Comparison of ENCODE assay signal across 19 cellular contexts in genomic region chr22:48640890-48641771, GRCh38.
DNase-seq lines count a peak whose midpoint lies in the region; ATAC-seq and TF ChIP-seq lines count a peak whose summit lies in the region.
"Had no signal": no experiment of that assay in that cellular context is flagged by ENCODE, and none has a peak within 500 bp of the region (broad histone marks: within the 10 kb centered on the region; RNA-seq: fewer than 3 reads in every experiment).

No MANE protein-coding gene starts in this region.

- no peak for TF ChIP-seq POLR2A in ovary (IDR thresholded peaks at IDR 0.05)

- WGBS in ovary, 3 donors = 10 to 22% (median 16%) methylated on average over 26 to 32 of the region's 32 CpGs

- no peak overlapping the region for H3K4me3 Mint-ChIP-seq in CD8-positive, alpha-beta T cell
- no peak overlapping the region for H3K4me3 Mint-ChIP-seq in brain
- H3K4me3 Mint-ChIP-seq: activated CD4-positive, alpha-beta memory T cell treated with anti-CD3 and anti-CD28 coated beads, Interleukin-2, amount 10 ng/mL, durations not matched to agents 7 days and 5 days; CD14-positive monocyte; stimulated activated naive CD8-positive, alpha-beta T cell treated with anti-CD3 and anti-CD28 coated beads, Interleukin-15, amount 100 ng/mL, for 72 hours; T-helper 1 cell treated with Interleukin-12 subunit alpha and Interleukin-12 subunit beta and Interleukin-4 antibody, amounts not matched to agents 30 μg/mL and 1 μg/mL, for 36 hours had no signal

- H3K27ac Mint-ChIP-seq in CD8-positive, alpha-beta T cell = no peak overlapping the region
- H3K27ac Mint-ChIP-seq in brain = peak overlapping the region in 4 of 5 experiments; percentile 80 to 90 (median 87)
- H3K27ac Mint-ChIP-seq: activated CD4-positive, alpha-beta memory T cell treated with anti-CD3 and anti-CD28 coated beads, Interleukin-2, amount 10 ng/mL, durations not matched to agents 7 days and 5 days; CD14-positive monocyte; T-helper 1 cell treated with Interleukin-12 subunit alpha and Interleukin-12 subunit beta and Interleukin-4 antibody, amounts not matched to agents 30 μg/mL and 1 μg/mL, for 36 hours had no signal

- no peaks in the 10 kb centered on the region for H3K36me3 ChIP-seq in CD8-positive, alpha-beta T cell (ENCODE audit: insufficient read depth, low read length)
- H3K36me3 ChIP-seq in ovary = no peaks in the 10 kb centered on the region
- H3K36me3 ChIP-seq: tibial artery had no signal

- TF ChIP-seq CTCF in CD8-positive, alpha-beta T cell (IDR thresholded peaks at IDR 0.05) = no peak
- TF ChIP-seq CTCF in brain (conservative IDR thresholded peaks at IDR 0.05) (no peak), ovary (IDR thresholded peaks at IDR 0.05) (no peak)

- no peaks in the 10 kb centered on the region for H3K27me3 ChIP-seq in CD8-positive, alpha-beta T cell (ENCODE audit: insufficient read depth, low read length)
- no peaks in the 10 kb centered on the region for H3K27me3 ChIP-seq in ovary

- ATAC-seq in CD8-positive, alpha-beta T cell = peak; percentile 20
- ATAC-seq: stimulated activated naive CD8-positive, alpha-beta T cell treated with anti-CD3 and anti-CD28 coated beads, Interleukin-15, amount 100 ng/mL, for 72 hours had no signal

- H3K9me3 ChIP-seq in CD8-positive, alpha-beta T cell (ENCODE audit: low read length) = no peaks in the 10 kb centered on the region
- no peaks in the 10 kb centered on the region for H3K9me3 ChIP-seq in ovary
- H3K9me3 ChIP-seq: tibial artery had no signal

- H3K36me3 Mint-ChIP-seq in CD8-positive, alpha-beta T cell = no peaks in the 10 kb centered on the region
- H3K36me3 Mint-ChIP-seq in brain = no peaks in the 10 kb centered on the region
- H3K36me3 Mint-ChIP-seq: CD14-positive monocyte had no signal

- no peak for TF ChIP-seq EP300 in ovary (IDR thresholded peaks at IDR 0.05)

- H3K4me1 ChIP-seq in CD8-positive, alpha-beta T cell (ENCODE audit: insufficient read depth, low read length) = no peaks in the 10 kb centered on the region
- H3K4me1 ChIP-seq in ovary (ENCODE audit: insufficient read depth) = peaks cover 9% of the 10 kb centered on the region
- H3K4me1 ChIP-seq: tibial artery had no signal

- intact Hi-C loops in CD8-positive, alpha-beta T cell (cut with DNase I, micrococcal nuclease) = no loop called here
- intact Hi-C loops in ovary (cut with DNase I) = loop anchor here in 1 of 4 donors (5.0 kb wide), 1 partner anchor 51 kb away; no protein-coding TSS in a partner anchor

- H3K4me1 Mint-ChIP-seq in CD8-positive, alpha-beta T cell (ENCODE audit: low read depth) = peaks cover 6% of the 10 kb centered on the region
- H3K4me1 Mint-ChIP-seq in brain = peaks cover 64% of the 10 kb centered on the region
- H3K4me1 Mint-ChIP-seq: activated CD4-positive, alpha-beta memory T cell treated with anti-CD3 and anti-CD28 coated beads, Interleukin-2, amount 10 ng/mL, durations not matched to agents 7 days and 5 days; CD14-positive monocyte had no signal

- POLR2A ChIA-PET in CD8-positive, alpha-beta T cell (lab: Charles Lee) = no interaction called here

- no peak overlapping the region for H3K27ac ChIP-seq in CD8-positive, alpha-beta T cell (ENCODE audit: low read depth, low read length)
- H3K27ac ChIP-seq in ovary = peak overlapping the region; percentile 52 to 58
- H3K27ac ChIP-seq: tibial artery had no signal

- CTCF ChIA-PET in CD8-positive, alpha-beta T cell (lab: Charles Lee) = no interaction called here

- no peaks in the 10 kb centered on the region for H3K9me3 Mint-ChIP-seq in CD8-positive, alpha-beta T cell
- H3K9me3 Mint-ChIP-seq in brain = no peaks in the 10 kb centered on the region
- H3K9me3 Mint-ChIP-seq: activated CD4-positive, alpha-beta memory T cell treated with anti-CD3 and anti-CD28 coated beads, Interleukin-2, amount 10 ng/mL, durations not matched to agents 7 days and 5 days; CD14-positive monocyte; stimulated activated naive CD8-positive, alpha-beta T cell treated with anti-CD3 and anti-CD28 coated beads, Interleukin-15, amount 100 ng/mL, for 72 hours; T-helper 1 cell treated with Interleukin-12 subunit alpha and Interleukin-12 subunit beta and Interleukin-4 antibody, amounts not matched to agents 30 μg/mL and 1 μg/mL, for 36 hours had no signal

- DNase-seq in CD8-positive, alpha-beta T cell = no peak
- DNase-seq in NCI-H1694 treated with DMSO at 0.1 percent for 48 hours (lab: John Stamatoyannopoulos, UW) (peak; percentile 64), ovary (peak; percentile 24 to 56 (median 55)), NCI-H345 treated with DMSO at 0.1 percent for 48 hours (lab: John Stamatoyannopoulos, UW; ENCODE audit: unreplicated experiment) (no peak), SW 1271 (lab: John Stamatoyannopoulos, UW) (no peak), SIG-M5 treated with dmso at 0.1 percent for 504 hours (lab: John Stamatoyannopoulos, UW; ENCODE audit: unreplicated experiment) (no peak)
- DNase-seq: activated CD4-positive, alpha-beta memory T cell treated with anti-CD3 and anti-CD28 coated beads, Interleukin-2, amount 10 ng/mL, durations not matched to agents 7 days and 5 days; activated gamma-delta T cell; activated T-cell treated with anti-CD3 and anti-CD28 coated beads for 4 hours; effector CD4-positive, alpha-beta T cell; KG1; NCI-H146; NCI-H748 treated with DMSO at 0.1 percent for 48 hours; small intestine; stimulated activated naive CD8-positive, alpha-beta T cell treated with anti-CD3 and anti-CD28 coated beads, Interleukin-15, amount 100 ng/mL, for 72 hours; tibial artery had no signal

- H3K27me3 Mint-ChIP-seq in CD8-positive, alpha-beta T cell (ENCODE audit: low read depth) = no peaks in the 10 kb centered on the region
- H3K27me3 Mint-ChIP-seq in brain = no peaks in the 10 kb centered on the region
- H3K27me3 Mint-ChIP-seq: activated CD4-positive, alpha-beta memory T cell treated with anti-CD3 and anti-CD28 coated beads, Interleukin-2, amount 10 ng/mL, durations not matched to agents 7 days and 5 days had no signal

- H3K4me3 ChIP-seq in CD8-positive, alpha-beta T cell (ENCODE audit: low read depth, low read length) = no peak overlapping the region
- no peak overlapping the region for H3K4me3 ChIP-seq in ovary
- H3K4me3 ChIP-seq: tibial artery had no signal

Comparison
In these comparisons a context has a peak if more than half of its experiments do, and no peak if none do; other contexts are left out.
1. DNase-seq: peak in NCI-H1694 treated with DMSO at 0.1 percent for 48 hours (single experiment) and ovary (5 of 5); none in CD8-positive, alpha-beta T cell (0 of 7), NCI-H345 treated with DMSO at 0.1 percent for 48 hours (single experiment), SW 1271 (0 of 2) and SIG-M5 treated with dmso at 0.1 percent for 504 hours (single experiment).